ENCODE assay signal across 1 cellular context in genomic region chr6:1110164-1110563, GRCh38.
TF ChIP-seq lines count a peak whose summit lies in the region.

No MANE protein-coding gene starts in this region.

TF ChIP-seq in HepG2, 621 proteins besides CTCF, POLR2A, EP300 and RAD21 (continued from another document):
- TF ChIP-seq ZBTB7B (CRISPR knock-in tag; IDR thresholded peaks at IDR 0.05) (no peak), SRF (IDR thresholded peaks at IDR 0.05; ENCODE audit: low read depth, low read length) (no peak), ZNF556 (CRISPR knock-in tag; IDR thresholded peaks at IDR 0.05; ENCODE audit: borderline replicate concordance) (no peak), KDM4B (CRISPR knock-in tag; IDR thresholded peaks at IDR 0.05) (no peak), NFE2 (CRISPR knock-in tag; IDR thresholded peaks at IDR 0.05) (no peak), ZNF441 (CRISPR knock-in tag; IDR thresholded peaks at IDR 0.05; ENCODE audit: borderline replicate concordance) (no peak), MXI1 (IDR thresholded peaks at IDR 0.05; ENCODE audit: borderline replicate concordance, low read depth, low read length) (no peak), HMGXB4 (CRISPR knock-in tag; IDR thresholded peaks at IDR 0.05; ENCODE audit: borderline replicate concordance in 1 of 2, low read depth in 1 of 2) (peak in 1 of 2 experiments; percentile 67; a peak in 1 of 4 replicates), KDM5A (IDR thresholded peaks at IDR 0.05; ENCODE audit: borderline replicate concordance, low read length) (no peak), ZNF501 (CRISPR knock-in tag; IDR thresholded peaks at IDR 0.05) (0 out of 2 replicates have a peak, but pooled peaks have one; percentile 22), ZBTB14 (CRISPR knock-in tag; IDR thresholded peaks at IDR 0.05) (no peak), E2F2 (CRISPR knock-in tag; IDR thresholded peaks at IDR 0.05; ENCODE audit: borderline replicate concordance) (no peak), NBN (conservative IDR thresholded peaks at IDR 0.05) (no peak), ZNF761 (CRISPR knock-in tag; conservative IDR thresholded peaks at IDR 0.05) (no peak), EEA1 (CRISPR knock-in tag; IDR thresholded peaks at IDR 0.05; ENCODE audit: borderline replicate concordance) (no peak), TBX3 (IDR thresholded peaks at IDR 0.05; ENCODE audit: borderline replicate concordance) (no peak), SMC3 (IDR thresholded peaks at IDR 0.05; ENCODE audit: low read length) (peak; percentile 49; the same call in 1 of the 2 replicates), ZMYM2 (CRISPR knock-in tag; IDR thresholded peaks at IDR 0.05) (peak; percentile 93), ZNF24 (IDR thresholded peaks at IDR 0.05) (no peak), ZNF770 (CRISPR knock-in tag; IDR thresholded peaks at IDR 0.05) (peak; percentile 95), ZNF44 (CRISPR knock-in tag; IDR thresholded peaks at IDR 0.05) (no peak), ZNF232 (CRISPR knock-in tag; IDR thresholded peaks at IDR 0.05; ENCODE audit: borderline replicate concordance) (no peak), STAG1 (CRISPR knock-in tag; IDR thresholded peaks at IDR 0.05) (peak; percentile 76), ZSCAN5A (CRISPR knock-in tag; IDR thresholded peaks at IDR 0.05; ENCODE audit: borderline replicate concordance) (no peak), ZNF121 (CRISPR knock-in tag; IDR thresholded peaks at IDR 0.05) (0 out of 2 replicates have a peak, but pooled peaks have one; percentile 17), MNT (IDR thresholded peaks at IDR 0.05) (no peak), ZNF569 (CRISPR knock-in tag; IDR thresholded peaks at IDR 0.05; ENCODE audit: borderline replicate concordance) (no peak), ATAD3A (CRISPR knock-in tag; IDR thresholded peaks at IDR 0.05) (no peak), HNF1B (CRISPR knock-in tag; IDR thresholded peaks at IDR 0.05) (peak; percentile 34; the same call in 1 of the 2 replicates), ZNF652 (CRISPR knock-in tag; IDR thresholded peaks at IDR 0.05; ENCODE audit: borderline replicate concordance, low read depth) (no peak), ZNF451 (CRISPR knock-in tag; IDR thresholded peaks at IDR 0.05) (no peak), POGZ (CRISPR knock-in tag; IDR thresholded peaks at IDR 0.05) (0 out of 2 replicates have a peak, but pooled peaks have one; percentile 35), KLF16 (CRISPR knock-in tag; IDR thresholded peaks at IDR 0.05) (no peak)
